Comparison of ENCODE assay signal across 20 cellular contexts in the genomic region with DNA sequence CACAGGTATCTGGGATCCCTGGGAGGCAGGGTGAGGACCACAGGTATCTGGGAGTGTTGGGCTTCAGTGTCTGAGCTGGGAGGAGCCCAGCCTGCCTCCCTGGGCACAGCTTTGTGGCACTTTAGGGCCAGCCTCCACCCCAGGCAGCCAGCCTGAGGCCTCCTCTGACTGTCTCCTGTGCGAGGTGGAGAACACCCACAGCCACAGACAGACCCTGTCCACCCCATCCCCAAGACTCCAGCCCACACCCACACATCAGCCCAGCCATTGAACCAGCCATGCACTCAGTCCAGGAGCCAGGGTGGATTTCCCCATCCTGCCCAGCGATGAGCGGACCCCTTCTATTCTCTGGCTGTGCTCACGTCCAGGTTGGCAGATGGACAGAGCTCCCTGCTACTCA. TPM values are rescaled to one million over a fixed set of nuclear protein-coding genes. Genes with fewer than 3 reads are reported as not detected.
DNase-seq lines count a peak whose midpoint lies in the region; ATAC-seq, FAIRE-seq and TF ChIP-seq lines count a peak whose summit lies in the region.
"Had no signal": no experiment of that assay in that cellular context is flagged by ENCODE, and none has a peak within 500 bp of the region (broad histone marks: within the 10 kb centered on the region; RNA-seq: fewer than 3 reads in every experiment).

No MANE protein-coding gene starts in this region.

- TF ChIP-seq POLR2A in GM18505 (IDR thresholded peaks at IDR 0.05; ENCODE audit: borderline replicate concordance, extremely low read depth, insufficient read depth, insufficient read length): peak; percentile 54

- H3K27ac ChIP-seq in skin epidermis: peak overlapping the region in 12 of 21 experiments; percentile 6 to 84 (median 72)
- H3K27ac ChIP-seq: A549, SK-N-MC had no signal

- peaks cover 10% of the 10 kb centered on the region for H3K36me3 Mint-ChIP-seq in activated CD4-positive, alpha-beta T cell treated with anti-CD3 and anti-CD28 coated beads, Interleukin-2, amount 10 ng/mL, durations not matched to agents 7 days and 5 days (ENCODE audit: low read depth)
- H3K36me3 Mint-ChIP-seq: immature natural killer cell had no signal

- H3K27me3 ChIP-seq in bronchial epithelial cell (ENCODE audit: control insufficient read depth, insufficient read depth, low read length): peaks cover 12% of the 10 kb centered on the region
- no peaks in the 10 kb centered on the region for H3K27me3 ChIP-seq in H7 (ENCODE audit: control insufficient read depth, insufficient read depth, low read length)
- H3K27me3 ChIP-seq: pancreas had no signal

- H3K36me3 ChIP-seq in bronchial epithelial cell (ENCODE audit: control insufficient read depth, insufficient read depth, low read length): no peaks in the 10 kb centered on the region
- H3K36me3 ChIP-seq in H7 (replicated peaks; ENCODE audit: control insufficient read depth, insufficient read depth, low read length): no peaks in the 10 kb centered on the region; the same call in 1 of the 2 replicates
- H3K36me3 ChIP-seq: pancreas had no signal

- FAIRE-seq in bronchial epithelial cell (lab: Jason Lieb, UNC): peak; percentile 18
- FAIRE-seq: A549, endothelial cell of umbilical vein, HTR-8/SVneo, pancreas had no signal

- TF ChIP-seq CTCF in bronchial epithelial cell (IDR thresholded peaks at IDR 0.05; ENCODE audit: insufficient read depth, low read length, severe bottlenecking): no peak

- POLR2A ChIA-PET in activated CD4-positive, alpha-beta T cell treated with anti-CD3 and anti-CD28 coated beads, Interleukin-2, amount 10 ng/mL, durations not matched to agents 7 days and 5 days (lab: Charles Lee): interaction anchor here (0.6 kb wide), 1 partner anchor 16 kb away, joined by 4 read pairs; no protein-coding TSS in a partner anchor

- ATAC-seq in GM18505 (IDR thresholded peaks at IDR 0.05; ENCODE audit: unreplicated experiment) (no peak), GM19452 (IDR thresholded peaks at IDR 0.05; ENCODE audit: unreplicated experiment) (no peak), HG03095 (IDR thresholded peaks at IDR 0.05; ENCODE audit: unreplicated experiment) (no peak)
- ATAC-seq: A549, pancreas had no signal

- CTCF ChIA-PET in activated CD4-positive, alpha-beta T cell treated with anti-CD3 and anti-CD28 coated beads, Interleukin-2, amount 10 ng/mL, durations not matched to agents 7 days and 5 days (lab: Charles Lee): interaction anchor here (1.2 to 3.6 kb wide), 3 partner anchors 9 to 20 kb away, joined by 4 to 19 read pairs (median 5); no protein-coding TSS in a partner anchor

- DNase-seq in activated CD4-positive, alpha-beta T cell treated with anti-CD3 and anti-CD28 coated beads, Interleukin-2, amount 10 ng/mL, durations not matched to agents 7 days and 5 days: no peak
- DNase-seq in activated CD4-positive, alpha-beta T cell treated with anti-CD3 and anti-CD28 coated beads for 4 hours: no peak
- no peak for DNase-seq in bronchial epithelial cell (ENCODE audit: low read depth)
- DNase-seq in H7: no peak
- DNase-seq: amygdala, immature natural killer cell, NCI-H2029 treated with DMSO at 0.1 percent for 48 hours, NCI-H524 treated with DMSO at 0.1 percent for 48 hours had no signal

- H3K27ac Mint-ChIP-seq in activated CD4-positive, alpha-beta T cell treated with anti-CD3 and anti-CD28 coated beads, Interleukin-2, amount 10 ng/mL, durations not matched to agents 7 days and 5 days: peak overlapping the region; percentile 43

- H3K9me3 Mint-ChIP-seq in activated CD4-positive, alpha-beta T cell treated with anti-CD3 and anti-CD28 coated beads, Interleukin-2, amount 10 ng/mL, durations not matched to agents 7 days and 5 days: peaks cover 7% of the 10 kb centered on the region
- H3K9me3 Mint-ChIP-seq: immature natural killer cell had no signal

- H3K4me3 ChIP-seq in bronchial epithelial cell (ENCODE audit: low read depth, low read length) (no peak overlapping the region), skin epidermis (no peak overlapping the region), H7 (ENCODE audit: insufficient read depth, low read depth, low read length) (no peak overlapping the region)
- H3K4me3 ChIP-seq: A549, pancreas, SK-N-MC, smooth muscle cell had no signal

- H3K4me3 Mint-ChIP-seq in activated CD4-positive, alpha-beta T cell treated with anti-CD3 and anti-CD28 coated beads, Interleukin-2, amount 10 ng/mL, durations not matched to agents 7 days and 5 days: no peak overlapping the region
- H3K4me3 Mint-ChIP-seq: immature natural killer cell had no signal

- peaks cover 64% of the 10 kb centered on the region for H3K4me1 Mint-ChIP-seq in activated CD4-positive, alpha-beta T cell treated with anti-CD3 and anti-CD28 coated beads, Interleukin-2, amount 10 ng/mL, durations not matched to agents 7 days and 5 days

- H3K27me3 Mint-ChIP-seq in activated CD4-positive, alpha-beta T cell treated with anti-CD3 and anti-CD28 coated beads, Interleukin-2, amount 10 ng/mL, durations not matched to agents 7 days and 5 days: no peaks in the 10 kb centered on the region

RNA-seq across cellular contexts. Expression of gene TNFRSF1B, which starts 21.8 kb away (rescaled TPM):
- 100 to 1,000 TPM; 167 to 190 TPM for total RNA-seq in activated CD4-positive, alpha-beta T cell treated with anti-CD3 and anti-CD28 coated beads, Interleukin-2, amount 10 ng/mL, durations not matched to agents 7 days and 5 days
- under 0.01 TPM in 2 replicates for total RNA-seq in bronchial epithelial cell
- 1.3 and 2.4 TPM in 2 replicates for total RNA-seq in H7 (2014; rRNA removed; shearing (Covaris generic))
- total RNA-seq: MCF 10A, OCI-LY7 had no signal

Comparison
In these comparisons a context has a peak if more than half of its experiments do, and no peak if none do; other contexts are left out.
1. RNA of gene TNFRSF1B, which starts 21.8 kb away (total RNA-seq): 167 to 190 TPM in activated CD4-positive, alpha-beta T cell treated with anti-CD3 and anti-CD28 coated beads, Interleukin-2, amount 10 ng/mL, durations not matched to agents 7 days and 5 days; 1.3 to 2.4 TPM in H7 and under 0.01 TPM in bronchial epithelial cell; every median in the first group is over 10 times any median in the second.